ENCODE assay signal across 13 cellular contexts in the genomic region with DNA sequence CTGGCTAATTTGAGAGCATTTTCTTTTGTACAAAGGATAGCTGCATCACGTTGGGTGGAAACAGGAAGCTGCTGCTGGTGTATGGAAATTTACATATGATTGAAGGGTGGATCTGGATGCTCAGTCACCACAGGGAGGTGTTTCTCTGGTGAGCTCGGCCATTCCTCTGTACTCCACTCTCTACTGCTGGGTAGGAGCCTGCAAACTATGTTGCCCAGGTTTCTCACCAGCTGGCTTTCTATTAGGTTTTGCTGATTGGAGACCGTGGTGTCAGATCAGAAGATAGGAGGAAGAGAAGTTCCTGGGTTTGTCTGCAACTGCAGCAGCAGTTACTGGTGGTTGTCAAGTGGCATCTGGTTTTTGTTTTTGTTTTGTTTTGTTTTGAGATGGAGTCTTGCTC.
A peak's percentile ranks its signal among the peaks of the same experiment; 100 is the strongest.
DNase-seq lines count a peak whose midpoint lies in the region; ATAC-seq and TF ChIP-seq lines count a peak whose summit lies in the region.
"Had no signal": no experiment of that assay in that cellular context is flagged by ENCODE, and none has a peak within 500 bp of the region (broad histone marks: within the 10 kb centered on the region; RNA-seq: fewer than 3 reads in every experiment).

No MANE protein-coding gene starts in this region.

- peaks cover 14% of the 10 kb centered on the region for H3K4me1 Mint-ChIP-seq in stimulated activated naive CD8-positive, alpha-beta T cell treated with anti-CD3 and anti-CD28 coated beads, Interleukin-15, amount 100 ng/mL, for 72 hours

- H3K27ac Mint-ChIP-seq in stimulated activated naive CD8-positive, alpha-beta T cell treated with anti-CD3 and anti-CD28 coated beads, Interleukin-15, amount 100 ng/mL, for 72 hours: peak overlapping the region; percentile 14 to 85
- H3K27ac Mint-ChIP-seq: IgD-negative memory B cell had no signal

- ATAC-seq in stimulated activated naive CD8-positive, alpha-beta T cell treated with anti-CD3 and anti-CD28 coated beads, Interleukin-15, amount 100 ng/mL, for 72 hours: peak; percentile 76
- ATAC-seq in GM21786 (IDR thresholded peaks at IDR 0.05; ENCODE audit: unreplicated experiment): no peak
- no peak for ATAC-seq in left lung
- no peak for ATAC-seq in omental fat pad (ENCODE audit: low FRiP score)

- H3K9me3 ChIP-seq in left lung: no peaks in the 10 kb centered on the region
- H3K9me3 ChIP-seq: upper lobe of left lung had no signal

- intact Hi-C loops in left lung (cut with DNase I): no loop called here

- no peaks in the 10 kb centered on the region for H3K4me1 ChIP-seq in left lung
- H3K4me1 ChIP-seq: upper lobe of left lung had no signal

- H3K27ac ChIP-seq in left lung: no peak overlapping the region
- H3K27ac ChIP-seq: upper lobe of left lung had no signal

- peaks cover 0 to 34% of the 10 kb centered on the region in 2 donors for H3K36me3 ChIP-seq in left lung

- DNase-seq in activated naive CD4-positive, alpha-beta T cell treated with Interleukin-2 at 50 U/mL for 16 hours: peak; percentile 3
- no peak for DNase-seq in activated naive CD4-positive, alpha-beta T cell treated with anti-CD3 and anti-CD28 coated beads, Interleukin-2, amount 50 U/mL, for 16 hours
- DNase-seq in SK-N-DZ (ENCODE audit: low spot score) (peak; percentile 84), amniotic epithelial cell (ENCODE audit: low read depth) (peak; percentile 23), left lung (no peak), omental fat pad (ENCODE audit: low spot score) (no peak)
- no peak for DNase-seq in stimulated activated naive CD8-positive, alpha-beta T cell treated with anti-CD3 and anti-CD28 coated beads, Interleukin-15, amount 100 ng/mL, for 72 hours
- DNase-seq: activated gamma-delta T cell, NCI-H2081 treated with DMSO at 0.1 percent for 48 hours had no signal

- peaks cover 0 to 6% of the 10 kb centered on the region in 2 donors for H3K9me3 Mint-ChIP-seq in stimulated activated naive CD8-positive, alpha-beta T cell treated with anti-CD3 and anti-CD28 coated beads, Interleukin-15, amount 100 ng/mL, for 72 hours

- no peaks in the 10 kb centered on the region for H3K27me3 Mint-ChIP-seq in stimulated activated naive CD8-positive, alpha-beta T cell treated with anti-CD3 and anti-CD28 coated beads, Interleukin-15, amount 100 ng/mL, for 72 hours

- H3K27me3 ChIP-seq in left lung: no peaks in the 10 kb centered on the region
- H3K27me3 ChIP-seq: upper lobe of left lung had no signal

- TF ChIP-seq CTCF in left lung (IDR thresholded peaks at IDR 0.05): no peak
- TF ChIP-seq CTCF in omental fat pad (IDR thresholded peaks at IDR 0.05): no peak

- peak overlapping the region; percentile 3 to 21 for H3K4me3 Mint-ChIP-seq in stimulated activated naive CD8-positive, alpha-beta T cell treated with anti-CD3 and anti-CD28 coated beads, Interleukin-15, amount 100 ng/mL, for 72 hours

- no peak overlapping the region for H3K4me3 ChIP-seq in left lung
- H3K4me3 ChIP-seq: skin epidermis, upper lobe of left lung had no signal

Comparison
In these comparisons a context has a peak if more than half of its experiments do, and no peak if none do; other contexts are left out.
1. DNase-seq: peak in activated naive CD4-positive, alpha-beta T cell treated with Interleukin-2 at 50 U/mL for 16 hours (single experiment), SK-N-DZ (single experiment) and amniotic epithelial cell (single experiment); none in activated naive CD4-positive, alpha-beta T cell treated with anti-CD3 and anti-CD28 coated beads, Interleukin-2, amount 50 U/mL, for 16 hours (single experiment), stimulated activated naive CD8-positive, alpha-beta T cell treated with anti-CD3 and anti-CD28 coated beads, Interleukin-15, amount 100 ng/mL, for 72 hours (0 of 2), left lung (0 of 2) and omental fat pad (single experiment).